In the genomic region with DNA sequence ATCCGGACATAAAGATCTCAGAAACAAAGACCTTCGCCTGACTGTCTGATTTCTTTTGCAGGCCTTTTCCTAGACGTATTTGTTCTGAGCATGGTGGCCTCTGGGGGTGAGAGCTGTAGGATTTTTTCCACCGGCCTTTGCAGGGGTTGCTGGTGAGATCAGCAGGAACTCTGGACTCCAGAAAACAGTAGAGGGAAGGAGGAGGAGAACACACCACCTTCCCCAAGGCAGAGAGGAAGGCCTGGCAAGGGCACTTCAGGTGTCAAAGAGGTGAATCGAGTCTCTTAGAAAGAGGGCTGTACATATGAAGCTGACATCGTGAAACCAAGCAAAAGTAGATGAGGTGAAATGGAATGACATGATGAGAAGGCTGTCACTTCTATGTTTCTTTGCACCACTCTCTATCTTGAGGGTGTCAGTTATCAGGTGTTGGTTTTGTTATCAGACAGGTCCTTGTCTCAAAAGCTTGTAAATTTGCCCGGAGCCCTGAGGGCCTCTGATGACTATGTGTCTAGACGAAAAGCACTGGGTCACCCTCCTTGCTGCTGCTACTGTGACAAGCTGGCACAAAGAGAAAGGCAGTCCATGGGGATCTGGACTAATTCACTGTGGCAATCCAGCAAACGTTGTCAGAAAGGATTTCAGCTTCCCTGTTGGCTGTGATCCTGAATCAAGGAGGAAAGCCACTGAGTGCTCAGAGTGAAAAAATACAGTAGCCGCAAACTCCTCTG, we compare ENCODE assay signal across 13 cellular contexts.
A peak's percentile ranks its signal among the peaks of the same experiment; 100 is the strongest.
DNase-seq lines count a peak whose midpoint lies in the region; ATAC-seq and TF ChIP-seq lines count a peak whose summit lies in the region.
"Had no signal": no experiment of that assay in that cellular context is flagged by ENCODE, and none has a peak within 500 bp of the region (broad histone marks: within the 10 kb centered on the region; RNA-seq: fewer than 3 reads in every experiment).

No MANE protein-coding gene starts in this region.

- ATAC-seq in Right ventricle myocardium superior (ENCODE audit: poor library complexity) (peak; percentile 77), GM21619 (IDR thresholded peaks at IDR 0.05; ENCODE audit: unreplicated experiment) (no peak), GM19395 (IDR thresholded peaks at IDR 0.05; ENCODE audit: unreplicated experiment) (no peak)

- intact Hi-C loops in Right ventricle myocardium superior (cut with DNase I): no loop called here
- intact Hi-C loops in left ventricle myocardium inferior (cut with micrococcal nuclease): no loop called here

- no peaks in the 10 kb centered on the region for H3K9me3 ChIP-seq in left ventricle myocardium inferior (replicated peaks)
- H3K9me3 ChIP-seq in HUES6 (ENCODE audit: control insufficient read depth, insufficient read depth, low read depth, low read length): no peaks in the 10 kb centered on the region

- H3K4me3 ChIP-seq in left ventricle myocardium inferior (no peak overlapping the region), HUES6 (ENCODE audit: low read depth, low read length) (no peak overlapping the region)

- no peak for TF ChIP-seq CTCF in left ventricle myocardium inferior (IDR thresholded peaks at IDR 0.05; ENCODE audit: borderline replicate concordance)

- no peaks in the 10 kb centered on the region for H3K36me3 ChIP-seq in left ventricle myocardium inferior
- H3K36me3 ChIP-seq in HUES6 (ENCODE audit: control insufficient read depth, insufficient read depth, low read length): peaks cover 16% of the 10 kb centered on the region

- H3K27me3 ChIP-seq in left ventricle myocardium inferior (ENCODE audit: low read depth): no peaks in the 10 kb centered on the region
- no peaks in the 10 kb centered on the region; the same call in 1 of the 2 replicates for H3K27me3 ChIP-seq in HUES6 (ENCODE audit: control insufficient read depth, insufficient read depth, low read length)

- H3K9ac ChIP-seq in HUES6 (ENCODE audit: low read length): peak overlapping the region; percentile 40

- DNase-seq in Right ventricle myocardium superior (no peak), left ventricle myocardium inferior (no peak), islet precursor cell (peak; percentile 71), CD1c-positive myeloid dendritic cell (ENCODE audit: extremely low spot score) (no peak)
- DNase-seq: ACHN; CD4-positive, alpha-beta memory T cell; NCI-H1436; NCI-H2081 treated with DMSO at 0.1 percent for 48 hours; NCI-H774; SIG-M5 had no signal

- H3K27ac ChIP-seq in left ventricle myocardium inferior (replicated peaks): no peak overlapping the region
- H3K27ac ChIP-seq in HUES6 (ENCODE audit: low read depth, low read length): peak overlapping the region; percentile 55; the same call in 1 of the 2 replicates

- H3K4me1 ChIP-seq in left ventricle myocardium inferior (no peaks in the 10 kb centered on the region), HUES6 (ENCODE audit: control insufficient read depth, insufficient read depth, low read length) (peaks cover 46% of the 10 kb centered on the region)
